Comparison of ENCODE assay signal across 8 cellular contexts in genomic region chr1:11059166-11059989, GRCh38. TPM values are rescaled to one million over a fixed set of nuclear protein-coding genes. Genes with fewer than 3 reads are reported as not detected.
DNase-seq lines count a peak whose midpoint lies in the region; ATAC-seq and TF ChIP-seq lines count a peak whose summit lies in the region.

No MANE protein-coding gene starts in this region.

- H3K4me3 Mint-ChIP-seq in brain = peak overlapping the region; percentile 96 to 99 (median 98)

- H4K8ac ChIP-seq in mesenchymal stem cell (ENCODE audit: low read length) = peak overlapping the region; percentile 75

- no peak for TF ChIP-seq CTCF in NB4 (IDR thresholded peaks at IDR 0.05; ENCODE audit: low read depth, low read length)
- TF ChIP-seq CTCF in brain (conservative IDR thresholded peaks at IDR 0.05) = no peak
- TF ChIP-seq CTCF in upper lobe of left lung (IDR thresholded peaks at IDR 0.05) = no peak

- H3K9me3 ChIP-seq in mesenchymal stem cell (ENCODE audit: control insufficient read depth, low read length) (no peaks in the 10 kb centered on the region), upper lobe of left lung (no peaks in the 10 kb centered on the region)

- H3K79me1 ChIP-seq in mesenchymal stem cell (replicated peaks; ENCODE audit: low read length, poor library complexity, severe bottlenecking) = peaks cover 32% of the 10 kb centered on the region

- peaks cover 14% of the 10 kb centered on the region for H3K4me1 ChIP-seq in mesenchymal stem cell (ENCODE audit: control insufficient read depth, insufficient read depth, low read depth, low read length)
- H3K4me1 ChIP-seq in upper lobe of left lung = peaks cover 17 to 26% (median 20%) of the 10 kb centered on the region in 4 donors

- H3K27me3 Mint-ChIP-seq in brain = peaks cover 3% of the 10 kb centered on the region

- peak overlapping the region; percentile 78 to 79 for H3K18ac ChIP-seq in mesenchymal stem cell (ENCODE audit: low read depth in 1 of 2, low read length in 2 of 2)

- peak overlapping the region; percentile 72 for H4K91ac ChIP-seq in mesenchymal stem cell (ENCODE audit: low read length)

- H2BK15ac ChIP-seq in mesenchymal stem cell (ENCODE audit: low read depth, poor library complexity, severe bottlenecking) = peak overlapping the region; percentile 96

- H3K36me3 ChIP-seq in mesenchymal stem cell (ENCODE audit: control insufficient read depth in 1 of 2, insufficient read depth in 2 of 2, low read depth in 1 of 2, low read length in 2 of 2) (peaks cover 33 to 62% of the 10 kb centered on the region in 2 experiments), upper lobe of left lung (peaks cover 6 to 48% (median 33%) of the 10 kb centered on the region in 4 donors)

- H3K27me3 ChIP-seq in mesenchymal stem cell (ENCODE audit: control insufficient read depth in 1 of 2, insufficient read depth in 1 of 2, low read length in 2 of 2) = no peaks in the 10 kb centered on the region
- no peaks in the 10 kb centered on the region for H3K27me3 ChIP-seq in upper lobe of left lung

- H3K4me3 ChIP-seq in GM08714 (ENCODE audit: low read length) (peak overlapping the region; percentile 83), NB4 (ENCODE audit: low read depth, low read length) (peak overlapping the region; percentile 82), mesenchymal stem cell (ENCODE audit: insufficient read depth in 1 of 2, low read depth in 1 of 2, low read length in 2 of 2) (peak overlapping the region; percentile 97), upper lobe of left lung (peak overlapping the region; percentile 74 to 98 (median 92))

- DNase-seq in NB4 (ENCODE audit: low read depth) (peak; percentile 61), mesenchymal stem cell (peak; percentile 22), upper lobe of left lung (no peak), SIG-M5 treated with dmso at 0.1 percent for 504 hours (lab: John Stamatoyannopoulos, UW; ENCODE audit: unreplicated experiment) (no peak), HuH-7 (ENCODE audit: low spot score) (no peak)

- H3K9ac ChIP-seq in mesenchymal stem cell (ENCODE audit: low read length) = peak overlapping the region; percentile 90

- peak overlapping the region; percentile 73 for H2BK120ac ChIP-seq in mesenchymal stem cell (ENCODE audit: low read depth, low read length)

- peak overlapping the region in 1 of 2 experiments; percentile 75 for H3K23ac ChIP-seq in mesenchymal stem cell (ENCODE audit: low read length in 2 of 2)

- peaks cover 24% of the 10 kb centered on the region for H3K36me3 Mint-ChIP-seq in brain

- H3K4me1 Mint-ChIP-seq in brain = peaks cover 31% of the 10 kb centered on the region

- H2BK12ac ChIP-seq in mesenchymal stem cell (ENCODE audit: low read length in 2 of 2) = no peak overlapping the region

- peak overlapping the region; percentile 56 to 60 for H3K4ac ChIP-seq in mesenchymal stem cell (ENCODE audit: low read depth in 1 of 2, low read length in 2 of 2)

- H2AK5ac ChIP-seq in mesenchymal stem cell (ENCODE audit: low read length, severe bottlenecking) = no peak overlapping the region

- peak overlapping the region; percentile 46 for H2AFZ ChIP-seq in mesenchymal stem cell (ENCODE audit: low read depth, low read length)

- TF ChIP-seq POLR2A in NB4 (IDR thresholded peaks at IDR 0.05; ENCODE audit: extremely low read depth, insufficient read length) = no peak
- TF ChIP-seq POLR2A in upper lobe of left lung (IDR thresholded peaks at IDR 0.05) = no peak

- no peak overlapping the region for H2BK5ac ChIP-seq in mesenchymal stem cell (ENCODE audit: low read depth, low read length, poor library complexity, severe bottlenecking)

- WGBS in mesenchymal stem cell = under 1% methylated on average over 51 of the region's 75 CpGs
- 3 to 4% methylated on average over 30 to 33 of the region's 75 CpGs for WGBS in upper lobe of left lung, 2 donors

- ATAC-seq in GM21737 (IDR thresholded peaks at IDR 0.05; ENCODE audit: unreplicated experiment) = peak; percentile 23
- peak in 1 of 2 donors; percentile 3 for ATAC-seq in upper lobe of left lung (ENCODE audit: low FRiP score in 2 of 2)

- H3K27ac ChIP-seq in mesenchymal stem cell (ENCODE audit: low read length, poor library complexity, severe bottlenecking) (no peak overlapping the region), upper lobe of left lung (peak overlapping the region in 2 of 4 donors; percentile 49 to 73)

- H3K27ac Mint-ChIP-seq in brain = peak overlapping the region in 4 of 5 experiments; percentile 87 to 95 (median 93)

- peak overlapping the region; percentile 78 for H3K4me2 ChIP-seq in mesenchymal stem cell (ENCODE audit: low read length, poor library complexity, severe bottlenecking)

- TF ChIP-seq EP300 in upper lobe of left lung (IDR thresholded peaks at IDR 0.05) = no peak

- H3K9me3 Mint-ChIP-seq in brain = no peaks in the 10 kb centered on the region

- H3K14ac ChIP-seq in mesenchymal stem cell (ENCODE audit: low read length in 2 of 2) = peak overlapping the region; percentile 4 to 76

RNA-seq across cellular contexts. Expression of gene SRM, which starts 0.4 kb away (rescaled TPM):
- polyA plus RNA-seq in brain (ENCODE audit: insufficient read depth, low read depth, low replicate concordance) = 95.1 TPM
- 208 TPM for polyA plus RNA-seq in mesenchymal stem cell (2013, experiment 1 of 2)
- polyA plus RNA-seq in mesenchymal stem cell (2013, experiment 2 of 2) = 196 TPM
- total RNA-seq in upper lobe of left lung = 10 to 100 TPM in 5 of 6 donors, 1 to 10 TPM in 1; 7.3 to 72.9 (median 50.2) TPM

RNA-seq across cellular contexts. Expression of gene MASP2, which starts 12.3 kb away (rescaled TPM):
- not detected for polyA plus RNA-seq in brain (ENCODE audit: insufficient read depth, low read depth, low replicate concordance)
- polyA plus RNA-seq in mesenchymal stem cell (2013, experiment 1 of 2) = not detected
- not detected for polyA plus RNA-seq in mesenchymal stem cell (2013, experiment 2 of 2)
- total RNA-seq in upper lobe of left lung = not detected

RNA-seq across cellular contexts. Expression of gene EXOSC10, which starts 40.3 kb away (rescaled TPM):
- 43.7 TPM for polyA plus RNA-seq in brain (ENCODE audit: insufficient read depth, low read depth, low replicate concordance)
- 46.0 TPM for polyA plus RNA-seq in mesenchymal stem cell (2013, experiment 1 of 2)
- polyA plus RNA-seq in mesenchymal stem cell (2013, experiment 2 of 2) = 42.0 TPM
- 100 to 1,000 TPM in 1 of 6 donors, 10 to 100 TPM in 5; 45.2 to 173 (median 55.9) TPM for total RNA-seq in upper lobe of left lung

RNA-seq across cellular contexts. Expression of gene TARDBP, which starts 46.9 kb away (rescaled TPM):
- polyA plus RNA-seq in brain (ENCODE audit: insufficient read depth, low read depth, low replicate concordance) = 167 TPM
- polyA plus RNA-seq in mesenchymal stem cell (2013, experiment 1 of 2) = 132 TPM
- 135 TPM for polyA plus RNA-seq in mesenchymal stem cell (2013, experiment 2 of 2)
- 100 to 1,000 TPM; 108 to 388 (median 138) TPM for total RNA-seq in upper lobe of left lung

Comparison
In these comparisons a context has a peak if more than half of its experiments do, and no peak if none do; other contexts are left out.
1. DNase-seq: peak in NB4 (single experiment) and mesenchymal stem cell (single experiment); none in upper lobe of left lung (0 of 2), SIG-M5 treated with dmso at 0.1 percent for 504 hours (single experiment) and HuH-7 (single experiment).
2. Peak in every context shown above with its lines, with median percentiles within 50 percentile points of each other: H3K4me3 ChIP-seq.